Comparison of ENCODE assay signal across 3 cellular contexts in genomic region chr1:184221087-184221486, GRCh38.
"Had no signal": no experiment of that assay in that cellular context is flagged by ENCODE, and none has a peak within 500 bp of the region (broad histone marks: within the 10 kb centered on the region; RNA-seq: fewer than 3 reads in every experiment).

No MANE protein-coding gene starts in this region.

- H3K4me3 ChIP-seq: GM12878 had no signal

- DNase-seq: GDM1, GF-D8 had no signal
